In genomic region chr11:3877252-3878035, GRCh38 we compare ENCODE assay signal across 11 cellular contexts. TPM values are rescaled to one million over a fixed set of nuclear protein-coding genes. Genes with fewer than 3 reads are reported as not detected.
DNase-seq lines count a peak whose midpoint lies in the region; ATAC-seq and TF ChIP-seq lines count a peak whose summit lies in the region.
"Had no signal": no experiment of that assay in that cellular context is flagged by ENCODE, and none has a peak within 500 bp of the region (broad histone marks: within the 10 kb centered on the region; RNA-seq: fewer than 3 reads in every experiment).

No MANE protein-coding gene starts in this region.

- peak overlapping the region; percentile 21 for H3K4me2 ChIP-seq in DOHH2 (ENCODE audit: low read length)
- peak overlapping the region; percentile 43 for H3K4me2 ChIP-seq in PC-3 (ENCODE audit: low read length)

- H3K79me2 ChIP-seq in DOHH2 (ENCODE audit: control insufficient read depth, low read length), result peaks cover 42% of the 10 kb centered on the region
- H3K79me2 ChIP-seq in PC-3 (ENCODE audit: low read length), result peaks cover 49% of the 10 kb centered on the region

- TF ChIP-seq EP300 in gastroesophageal sphincter (IDR thresholded peaks at IDR 0.05), result no peak

- peak overlapping the region; percentile 88 for H3K27ac Mint-ChIP-seq in progenitor cell of endocrine pancreas

- WGBS in gastroesophageal sphincter (ENCODE audit: low coverage in 1 of 2), 2 donors, result 46 to 47% methylated on average over 4 to 5 of the region's 5 CpGs
- WGBS in lower leg skin, 2 donors, result 64 to 74% methylated on average over 5 of the region's 5 CpGs

- TF ChIP-seq POLR2A in gastroesophageal sphincter (IDR thresholded peaks at IDR 0.05) (no peak), lower leg skin (IDR thresholded peaks at IDR 0.05) (no peak)

- no peaks in the 10 kb centered on the region for H3K27me3 ChIP-seq in DOHH2 (ENCODE audit: control insufficient read depth, low read length)
- H3K27me3 ChIP-seq in PC-3 (ENCODE audit: low read length), result no peaks in the 10 kb centered on the region
- H3K27me3 ChIP-seq in gastroesophageal sphincter, result no peaks in the 10 kb centered on the region
- H3K27me3 ChIP-seq: adrenal gland had no signal

- peak overlapping the region; percentile 31; the same call in 1 of the 2 replicates for H2AFZ ChIP-seq in PC-3 (ENCODE audit: low read length)

- H3K9me3 Mint-ChIP-seq in progenitor cell of endocrine pancreas (ENCODE audit: low read depth), result no peaks in the 10 kb centered on the region

- intact Hi-C loops in PC-3 (cut with micrococcal nuclease) (no loop called here), lower leg skin (cut with DNase I; ENCODE audit: low total_unique reads) (no loop called here)

- DNase-seq in PC-3 (peak; percentile 67), progenitor cell of endocrine pancreas (ENCODE audit: low spot score, unreplicated experiment) (no peak), COR-L47 (lab: John Stamatoyannopoulos, UW) (no peak), lower leg skin (ENCODE audit: low spot score in 2 of 2) (no peak)
- no peak for DNase-seq in effector CD4-positive, alpha-beta T cell
- no peak for DNase-seq in activated CD4-positive, CD25-positive, alpha-beta regulatory T cell (lab: John Stamatoyannopoulos, UW)
- DNase-seq: activated CD4-positive, alpha-beta T cell treated with anti-CD3 and anti-CD28 coated beads for 4 hours; adrenal gland; MV-4-11 had no signal

- H3F3A ChIP-seq in DOHH2 (ENCODE audit: control insufficient read depth, insufficient read depth), result peaks cover 12% of the 10 kb centered on the region
- no peaks in the 10 kb centered on the region for H3F3A ChIP-seq in PC-3 (ENCODE audit: low read length, unreplicated experiment)

- H3K4me3 Mint-ChIP-seq in progenitor cell of endocrine pancreas (ENCODE audit: low read depth), result no peak overlapping the region

- no peaks in the 10 kb centered on the region for H3K36me3 Mint-ChIP-seq in progenitor cell of endocrine pancreas (ENCODE audit: insufficient read depth)

- TF ChIP-seq CTCF in DOHH2 (IDR thresholded peaks at IDR 0.05; ENCODE audit: low read depth, low read length, poor library complexity, severe bottlenecking) (no peak), PC-3 (conservative IDR thresholded peaks at IDR 0.05; ENCODE audit: low read depth, low read length) (no peak), gastroesophageal sphincter (IDR thresholded peaks at IDR 0.05) (no peak), progenitor cell of endocrine pancreas (IDR thresholded peaks at IDR 0.05; ENCODE audit: unreplicated experiment) (no peak), lower leg skin (IDR thresholded peaks at IDR 0.05) (no peak)

- no peaks in the 10 kb centered on the region for H3K9me2 ChIP-seq in DOHH2 (replicated peaks; ENCODE audit: control insufficient read depth, low read length)
- no peaks in the 10 kb centered on the region for H3K9me2 ChIP-seq in PC-3 (replicated peaks; ENCODE audit: low read length)

- POLR2A ChIA-PET in PC-3 (lab: Charles Lee; ENCODE audit: unreplicated experiment), result no interaction called here

- CTCF ChIA-PET in PC-3 (lab: Charles Lee), result no interaction called here

- ATAC-seq in PC-3, result peak; percentile 60
- no peak for ATAC-seq in gastroesophageal sphincter

- 0 out of 2 replicates have a peak, but pooled peaks cover 12% of the 10 kb centered on the region for H4K20me1 ChIP-seq in DOHH2 (ENCODE audit: control insufficient read depth, insufficient read depth, low read depth, low read length)
- H4K20me1 ChIP-seq in PC-3 (ENCODE audit: low read length), result no peaks in the 10 kb centered on the region

- H3K4me3 ChIP-seq in DOHH2 (ENCODE audit: low read length), result no peak overlapping the region
- no peak overlapping the region; the same call in 1 of the 2 replicates for H3K4me3 ChIP-seq in PC-3 (ENCODE audit: low read length)
- no peak overlapping the region for H3K4me3 ChIP-seq in gastroesophageal sphincter
- no peak overlapping the region for H3K4me3 ChIP-seq in lower leg skin (ENCODE audit: low read depth, poor library complexity, severe bottlenecking)
- H3K4me3 ChIP-seq: adrenal gland had no signal

- H3K36me3 ChIP-seq in DOHH2 (ENCODE audit: control insufficient read depth, low read length), result no peaks in the 10 kb centered on the region
- H3K36me3 ChIP-seq in PC-3 (ENCODE audit: low read depth, low read length), result no peaks in the 10 kb centered on the region
- no peaks in the 10 kb centered on the region for H3K36me3 ChIP-seq in gastroesophageal sphincter
- H3K36me3 ChIP-seq: adrenal gland had no signal

- no TSS peak for BruUV-seq in PC-3 (replicated peaks; lab: Mats Ljungman, UMichigan)

- H3K4me1 Mint-ChIP-seq in progenitor cell of endocrine pancreas (ENCODE audit: low read depth), result peaks cover 43% of the 10 kb centered on the region

- H3K9ac ChIP-seq in PC-3 (ENCODE audit: low read length), result no peak overlapping the region

- H3K9me3 ChIP-seq in DOHH2 (ENCODE audit: control insufficient read depth, insufficient read depth, low read length), result no peaks in the 10 kb centered on the region
- H3K9me3 ChIP-seq in PC-3 (ENCODE audit: low read length), result no peaks in the 10 kb centered on the region
- no peaks in the 10 kb centered on the region for H3K9me3 ChIP-seq in gastroesophageal sphincter
- H3K9me3 ChIP-seq: adrenal gland had no signal

- H3K27me3 Mint-ChIP-seq in progenitor cell of endocrine pancreas, result no peaks in the 10 kb centered on the region

- H3K27ac ChIP-seq in DOHH2 (ENCODE audit: low read depth, low read length) (no peak overlapping the region), PC-3 (ENCODE audit: low read length) (peak overlapping the region; percentile 74), gastroesophageal sphincter (peak overlapping the region in 3 of 4 donors; percentile 33 to 65 (median 41))

- H3K4me1 ChIP-seq in DOHH2 (ENCODE audit: control insufficient read depth, low read length) (peaks cover 64% of the 10 kb centered on the region), PC-3 (ENCODE audit: insufficient read depth, low read length) (peaks cover 31% of the 10 kb centered on the region), gastroesophageal sphincter (peaks cover 17 to 87% (median 17%) of the 10 kb centered on the region in 3 donors)

RNA-seq across cellular contexts. Expression of gene STIM1, which starts 22.0 kb away (rescaled TPM):
- total RNA-seq in PC-3 (2014; rRNA removed) (22.8 and 31.9 TPM in 2 replicates), gastroesophageal sphincter (100 to 1,000 TPM in 1 of 4 donors, 10 to 100 TPM in 3; 42.4 to 114 (median 72.8) TPM), progenitor cell of endocrine pancreas (27.2 and 32.7 TPM in 2 replicates), lower leg skin (10 to 100 TPM; 43.7 to 75.9 (median 64.9) TPM)

RNA-seq across cellular contexts. Expression of gene RHOG, which starts 36.7 kb away (rescaled TPM):
- total RNA-seq in PC-3 (2014; rRNA removed), result 31.2 and 33.5 TPM in 2 replicates
- 10 to 100 TPM; 31.9 to 67.4 (median 52.2) TPM for total RNA-seq in gastroesophageal sphincter
- total RNA-seq in progenitor cell of endocrine pancreas, result 21.4 and 25.0 TPM in 2 replicates
- total RNA-seq in lower leg skin, result 10 to 100 TPM; 57.0 to 75.9 (median 64.0) TPM
